Comparison of ENCODE assay signal across 24 cellular contexts in genomic region chr3:194352631-194353290, GRCh38. TPM values are rescaled to one million over a fixed set of nuclear protein-coding genes. Genes with fewer than 3 reads are reported as not detected.
DNase-seq lines count a peak whose midpoint lies in the region; ATAC-seq, FAIRE-seq and TF ChIP-seq lines count a peak whose summit lies in the region.
"Had no signal": no experiment of that assay in that cellular context is flagged by ENCODE, and none has a peak within 500 bp of the region (broad histone marks: within the 10 kb centered on the region; RNA-seq: fewer than 3 reads in every experiment).

No MANE protein-coding gene starts in this region.

- H3K4me1 ChIP-seq in BLaER1: peaks cover 74% of the 10 kb centered on the region
- H3K4me1 ChIP-seq in H1 (replicated peaks in 1 of 4; ENCODE audit: control insufficient read depth in 3 of 4, insufficient read depth in 4 of 4, low read length in 3 of 4): peaks cover 0 to 3% (median 0%) of the 10 kb centered on the region in 4 experiments; a peak in 1 of 7 replicates

- H2BK120ac ChIP-seq in H1 (replicated peaks; ENCODE audit: low read depth, low read length): no peak overlapping the region

- no peak for TF ChIP-seq POLR2A in H1 (IDR thresholded peaks at IDR 0.05; ENCODE audit: control extremely low read depth in 1 of 2, low read depth in 2 of 2, low read length in 2 of 2)

- no peaks in the 10 kb centered on the region for H4K20me1 ChIP-seq in BLaER1
- peaks cover 0 to 5% of the 10 kb centered on the region in 2 experiments for H4K20me1 ChIP-seq in H1 (replicated peaks in 1 of 2; ENCODE audit: control insufficient read depth in 1 of 2, insufficient read depth in 2 of 2, low read length in 2 of 2)

- H3K79me2 ChIP-seq in H1 (ENCODE audit: control insufficient read depth in 1 of 2, insufficient read depth in 2 of 2, low read length in 2 of 2): no peaks in the 10 kb centered on the region

- H3K23me2 ChIP-seq in H1 (ENCODE audit: low read depth, low read length): peaks cover 10% of the 10 kb centered on the region; the same call in 1 of the 2 replicates

- H3K4ac ChIP-seq in H1 (replicated peaks; ENCODE audit: insufficient read length, low read depth, low read length): peak overlapping the region; percentile 78

- POLR2A ChIA-PET in H1 (lab: Charles Lee; ENCODE audit: partially characterized antibody): no interaction called here

- H3K27me3 ChIP-seq in BLaER1 (no peaks in the 10 kb centered on the region), H1 (replicated peaks in 1 of 4; ENCODE audit: control insufficient read depth in 3 of 4, extremely low read depth in 1 of 4, insufficient read depth in 3 of 4, low read length in 3 of 4) (no peaks in the 10 kb centered on the region; a peak in 1 of 7 replicates)

- TF ChIP-seq EP300 in H1 (IDR thresholded peaks at IDR 0.05; ENCODE audit: borderline replicate concordance in 1 of 2, low read depth in 2 of 2, low read length in 2 of 2): no peak

- H2BK12ac ChIP-seq in H1 (ENCODE audit: low read depth, low read length): peak overlapping the region; percentile 85; the same call in 1 of the 2 replicates

- 87 to 100% methylated on average over 2 to 12 of the region's 12 CpGs for WGBS in H1 (ENCODE audit: extremely low coverage in 1 of 2, insufficient coverage in 1 of 2, insufficient read length in 1 of 2, insufficient replicate concordance in 2 of 2, low coverage in 1 of 2, low lambda C conversion rate in 2 of 2, missing lambda C conversion rate in 1 of 2), 2 experiments

- H3K9ac ChIP-seq in BLaER1 (no peak overlapping the region), H1 (replicated peaks in 1 of 4; ENCODE audit: extremely low read depth in 1 of 4, low read depth in 3 of 4, low read length in 3 of 4) (no peak overlapping the region)

- no peak for TF ChIP-seq CTCF in H1 (IDR thresholded peaks at IDR 0.05; ENCODE audit: control extremely low read depth in 1 of 3, insufficient read depth in 1 of 3, low read depth in 1 of 3, low read length in 3 of 3)

- no peak overlapping the region for H2AFZ ChIP-seq in H1 (ENCODE audit: low read length)
- H2AFZ ChIP-seq: GM23338 had no signal

- ATAC-seq in GM18868 (IDR thresholded peaks at IDR 0.05; ENCODE audit: unreplicated experiment) (no peak), left lobe of liver (no peak)
- ATAC-seq: GM12878, GM23338, HCT116 had no signal

- no peaks in the 10 kb centered on the region for H3K79me1 ChIP-seq in H1 (ENCODE audit: low read depth, low read length)

- no peaks in the 10 kb centered on the region for H3K9me3 ChIP-seq in BLaER1
- H3K9me3 ChIP-seq in H1 (ENCODE audit: insufficient read depth in 2 of 2, low read depth in 1 of 2, low read length in 1 of 2): no peaks in the 10 kb centered on the region

- H3K4me3 ChIP-seq in BLaER1: no peak overlapping the region
- no peak overlapping the region for H3K4me3 ChIP-seq in H1 (ENCODE audit: extremely low read depth in 1 of 4, insufficient read depth in 2 of 4, low read depth in 3 of 4, low read length in 4 of 4)
- H3K4me3 ChIP-seq: GM12878, GM23338 had no signal

- H3K56ac ChIP-seq in H1 (replicated peaks; ENCODE audit: insufficient read length, low read depth, low read length): peak overlapping the region; percentile 94

- H3K14ac ChIP-seq in H1 (ENCODE audit: insufficient read length): no peak overlapping the region

- H2BK20ac ChIP-seq in H1 (ENCODE audit: low read length): peak overlapping the region; percentile 86; the same call in 1 of the 2 replicates

- H4K8ac ChIP-seq in H1 (ENCODE audit: extremely low read depth, insufficient read depth, low read length): no peak overlapping the region

- H3K4me2 ChIP-seq in BLaER1 (peak overlapping the region; percentile 28; the same call in 1 of the 2 replicates), H1 (ENCODE audit: insufficient read depth in 1 of 2, low read depth in 2 of 2, low read length in 2 of 2) (no peak overlapping the region)
- H3K4me2 ChIP-seq: GM23338 had no signal

- CTCF ChIA-PET in H1 (lab: Charles Lee; ENCODE audit: partially characterized antibody): interaction anchor here (1.5 to 18.9 kb wide), 2 partner anchors 9 to 13 kb away, joined by 4 to 344 read pairs; no protein-coding TSS in a partner anchor

- H3K27ac ChIP-seq in BLaER1 (peak overlapping the region; percentile 62), H1 (ENCODE audit: low read depth, low read length) (no peak overlapping the region)

- DNase-seq in DMS79 treated with DMSO at 0.1 percent for 48 hours (lab: John Stamatoyannopoulos, UW) (peak; percentile 25), OCI-M1 (lab: John Stamatoyannopoulos, UW) (peak; percentile 2), H1 (ENCODE audit: low read depth in 1 of 2, low spot score in 2 of 2) (no peak), cerebellar cortex (ENCODE audit: low spot score) (no peak), left lobe of liver (ENCODE audit: low spot score) (no peak), SHP77 (lab: John Stamatoyannopoulos, UW) (no peak)
- DNase-seq: DMS 273 treated with DMSO at 0.1 percent for 48 hours, EL, KG1, NCI-H1417, NCI-H187 treated with DMSO at 0.1 percent for 48 hours, NCI-H510A treated with DMSO at 0.1 percent for 48 hours, NCI-H774, SIG-M5 had no signal

- no peak for TF ChIP-seq RAD21 in H1 (IDR thresholded peaks at IDR 0.05 in 1 of 2, conservative IDR thresholded peaks at IDR 0.05 in 1 of 2; ENCODE audit: low read depth in 2 of 2, low read length in 2 of 2)

- H4K91ac ChIP-seq in H1 (replicated peaks; ENCODE audit: insufficient read length, low read length): peak overlapping the region; percentile 95

- H3K36me3 ChIP-seq in BLaER1 (no peaks in the 10 kb centered on the region), H1 (ENCODE audit: control insufficient read depth in 2 of 4, insufficient read depth in 4 of 4, low read length in 3 of 4) (no peaks in the 10 kb centered on the region)

- peak overlapping the region; percentile 10 for H2BK15ac ChIP-seq in H1 (ENCODE audit: low read length)

- peak overlapping the region; percentile 87; the same call in 1 of the 2 replicates for H2AK5ac ChIP-seq in H1 (ENCODE audit: low read depth, low read length)

- no peak overlapping the region for H3K18ac ChIP-seq in H1 (ENCODE audit: extremely low read depth, low read length)

- H4K5ac ChIP-seq in H1 (ENCODE audit: insufficient read length, low read depth, low read length): no peak overlapping the region

- H3K23ac ChIP-seq in H1 (ENCODE audit: insufficient read length): no peak overlapping the region

- H2BK5ac ChIP-seq in H1 (ENCODE audit: low read depth, low read length): peak overlapping the region; percentile 76; the same call in 1 of the 2 replicates

- no peak for FAIRE-seq in H1 (lab: Jason Lieb, UNC)
- FAIRE-seq: GM12878, GM19239 had no signal

TF ChIP-seq in H1, 55 proteins besides CTCF, POLR2A, EP300 and RAD21:
- TF ChIP-seq HDAC6 (IDR thresholded peaks at IDR 0.05; ENCODE audit: low read depth, low read length): no peak
- no peak for TF ChIP-seq JUN (IDR thresholded peaks at IDR 0.05; ENCODE audit: low read depth, low read length)
- TF ChIP-seq RNF2 (IDR thresholded peaks at IDR 0.05; ENCODE audit: borderline replicate concordance, low read depth, low read length, missing control alignments, poor library complexity, severe bottlenecking): no peak
- no peak for TF ChIP-seq JUND (IDR thresholded peaks at IDR 0.05; ENCODE audit: low read length)
- TF ChIP-seq ZNF274 (IDR thresholded peaks at IDR 0.05; ENCODE audit: borderline replicate concordance, extremely low read depth, low read length): no peak
- no peak for TF ChIP-seq CBX5 (IDR thresholded peaks at IDR 0.05; ENCODE audit: low read depth, low read length)
- no peak for TF ChIP-seq NRF1 (IDR thresholded peaks at IDR 0.05; ENCODE audit: low read depth, low read length)
- TF ChIP-seq KDM5A (IDR thresholded peaks at IDR 0.05; ENCODE audit: low read length): no peak
- no peak for TF ChIP-seq SP4 (IDR thresholded peaks at IDR 0.05; ENCODE audit: low read length)
- no peak for TF ChIP-seq BRCA1 (IDR thresholded peaks at IDR 0.05; ENCODE audit: low read depth, low read length)

RNA-seq across cellular contexts. Expression of gene CPN2, which starts 1.6 kb away (rescaled TPM):
- total RNA-seq in H1 (2021; fragmentation: NEBNext Ultra II Directional; extraction: Animal tissue kit (Norgen Biotek cat#: 25700)): not detected in 2 replicates
- polyA plus RNA-seq in H1 (2011; rRNA removed): 0.03 TPM in 1 of 2 replicates, not detected in the other
- not detected for polyA plus RNA-seq in H1 (2011; cell fraction: cytosol; rRNA removed)
- polyA plus RNA-seq in H1 (2011; cell fraction: nucleus; rRNA removed): not detected
- polyA plus RNA-seq in H1 (2012, experiment 1 of 2): 0.12 TPM in 1 of 4 replicates, not detected in the others
- not detected for polyA plus RNA-seq in H1 (2012, experiment 2 of 2)
- 0.02 TPM for polyA plus RNA-seq in H1 (2013, experiment 1 of 2)
- polyA plus RNA-seq in H1 (2013, experiment 2 of 2): 0.02 TPM
- polyA minus RNA-seq in H1 (2011; rRNA and poly(A)+ RNA removed): not detected in 2 replicates
- not detected for polyA minus RNA-seq in H1 (2011; cell fraction: cytosol; rRNA and poly(A)+ RNA removed)
- not detected for polyA minus RNA-seq in H1 (2011; cell fraction: nucleus; rRNA and poly(A)+ RNA removed)
- total RNA-seq in left lobe of liver: 159 TPM
- total RNA-seq: GM12878; M059J; RPMI7951; T-helper 1 cell treated with Interleukin-12 subunit alpha and Interleukin-12 subunit beta and Interleukin-4 antibody, amounts not matched to agents 30 ng/mL and 1 ng/mL, for 36 hours had no signal
- polyA plus RNA-seq: CD14-positive monocyte, GM12878 had no signal

RNA-seq across cellular contexts. Expression of gene LRRC15, which starts 16.8 kb away (rescaled TPM):
- total RNA-seq in H1 (2021; fragmentation: NEBNext Ultra II Directional; extraction: Animal tissue kit (Norgen Biotek cat#: 25700)): 0.37 and 0.40 TPM in 2 replicates
- 0.15 and 0.17 TPM in 2 replicates for polyA plus RNA-seq in H1 (2011; rRNA removed)
- polyA plus RNA-seq in H1 (2011; cell fraction: cytosol; rRNA removed): 0.08 TPM
- polyA plus RNA-seq in H1 (2011; cell fraction: nucleus; rRNA removed): 0.19 TPM
- polyA plus RNA-seq in H1 (2012, experiment 1 of 2): 0.11 to 0.16 TPM (median 0.16 TPM) in 3 of 4 replicates, not detected in the other
- 0.07 TPM for polyA plus RNA-seq in H1 (2012, experiment 2 of 2)
- 0.34 TPM for polyA plus RNA-seq in H1 (2013, experiment 1 of 2)
- polyA plus RNA-seq in H1 (2013, experiment 2 of 2): 0.42 TPM
- 0.17 and 0.32 TPM in 2 replicates for polyA minus RNA-seq in H1 (2011; rRNA and poly(A)+ RNA removed)
- not detected for polyA minus RNA-seq in H1 (2011; cell fraction: cytosol; rRNA and poly(A)+ RNA removed)
- polyA minus RNA-seq in H1 (2011; cell fraction: nucleus; rRNA and poly(A)+ RNA removed): 0.10 TPM
- total RNA-seq in left lobe of liver: not detected
- total RNA-seq: GM12878; T-helper 1 cell treated with Interleukin-12 subunit alpha and Interleukin-12 subunit beta and Interleukin-4 antibody, amounts not matched to agents 30 ng/mL and 1 ng/mL, for 36 hours had no signal
- polyA plus RNA-seq: CD14-positive monocyte, GM12878 had no signal

RNA-seq across cellular contexts. Expression of gene GP5, which starts 46.3 kb away (rescaled TPM):
- 0.10 and 0.13 TPM in 2 replicates for total RNA-seq in H1 (2021; fragmentation: NEBNext Ultra II Directional; extraction: Animal tissue kit (Norgen Biotek cat#: 25700))
- polyA plus RNA-seq in H1 (2011; rRNA removed): 0.05 and 0.14 TPM in 2 replicates
- polyA plus RNA-seq in H1 (2011; cell fraction: cytosol; rRNA removed): 0.05 TPM
- polyA plus RNA-seq in H1 (2011; cell fraction: nucleus; rRNA removed): 0.06 TPM
- 0.05 to 0.10 TPM (median 0.07 TPM) in 3 of 4 replicates, not detected in the other for polyA plus RNA-seq in H1 (2012, experiment 1 of 2)
- polyA plus RNA-seq in H1 (2012, experiment 2 of 2): 0.09 TPM
- 0.04 TPM for polyA plus RNA-seq in H1 (2013, experiment 1 of 2)
- polyA plus RNA-seq in H1 (2013, experiment 2 of 2): 0.02 TPM
- 0.07 and 0.13 TPM in 2 replicates for polyA minus RNA-seq in H1 (2011; rRNA and poly(A)+ RNA removed)
- polyA minus RNA-seq in H1 (2011; cell fraction: cytosol; rRNA and poly(A)+ RNA removed): not detected
- 0.20 TPM for polyA minus RNA-seq in H1 (2011; cell fraction: nucleus; rRNA and poly(A)+ RNA removed)
- total RNA-seq in left lobe of liver: 0.10 TPM
- total RNA-seq: GM12878, RPMI7951 had no signal
- polyA plus RNA-seq: GM12878 had no signal

Comparison
In these comparisons a context has a peak if more than half of its experiments do, and no peak if none do; other contexts are left out.
1. DNase-seq: peak in DMS79 treated with DMSO at 0.1 percent for 48 hours (single experiment) and OCI-M1 (single experiment); none in H1 (0 of 2), cerebellar cortex (single experiment), left lobe of liver (single experiment) and SHP77 (0 of 2).
2. RNA of gene CPN2, which starts 1.6 kb away (total RNA-seq): 159 TPM in left lobe of liver (single experiment); not detected in H1; every median in the first group is over 100 times any median in the second.